8 cellular contexts compared by ENCODE assay signal in the genomic region with DNA sequence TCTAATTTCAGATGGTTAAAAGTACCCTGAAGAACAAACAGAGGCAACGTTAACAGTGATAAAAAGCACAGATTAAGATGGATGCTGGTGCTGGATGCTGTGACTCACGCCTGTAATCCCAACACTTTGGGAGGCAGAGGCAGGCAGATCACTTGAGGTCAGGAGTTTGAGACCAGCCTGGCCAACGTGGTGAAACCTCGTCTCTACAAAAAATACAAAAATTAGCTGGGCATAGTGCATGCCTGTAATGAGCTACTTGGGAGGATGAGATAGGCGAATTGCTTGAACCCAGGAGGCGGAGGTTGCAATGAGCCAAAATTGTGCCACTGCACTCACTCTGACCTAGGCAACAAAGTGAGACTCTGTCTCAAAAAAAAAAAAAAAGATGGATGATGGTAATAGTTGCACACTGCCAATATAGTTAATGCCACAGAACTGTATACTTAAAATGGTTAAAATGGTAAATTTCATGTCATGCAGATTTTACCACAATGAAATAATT. TPM values are rescaled to one million over a fixed set of nuclear protein-coding genes. Genes with fewer than 3 reads are reported as not detected.
DNase-seq lines count a peak whose midpoint lies in the region; ATAC-seq, FAIRE-seq and TF ChIP-seq lines count a peak whose summit lies in the region.
"Not testable (repeated sequence)": the region's sequence is repeated elsewhere in the genome, so short reads cannot be mapped to it uniquely, and the experiment has no call there.

No MANE protein-coding gene starts in this region.

- peak overlapping the region in 1 of 2 experiments; percentile 72; a peak in 2 of 4 replicates for H3K9ac ChIP-seq in K562 (ENCODE audit: insufficient read depth in 1 of 2, low read depth in 2 of 2, low read length in 2 of 2)
- peak overlapping the region; percentile 59 for H3K9ac ChIP-seq in fibroblast of lung (ENCODE audit: insufficient read depth, low read length)
- peak overlapping the region; percentile 90 for H3K9ac ChIP-seq in mesenchymal stem cell (ENCODE audit: low read length)

- not testable (repeated sequence) for H3K18ac ChIP-seq in mesenchymal stem cell (ENCODE audit: low read depth in 1 of 2, low read length in 2 of 2)

- H3K79me2 ChIP-seq in K562 (ENCODE audit: control insufficient read depth, insufficient read depth, low read length) (peaks cover 92% of the 10 kb centered on the region), fibroblast of lung (ENCODE audit: control insufficient read depth, insufficient read depth, low read length) (peaks cover 51% of the 10 kb centered on the region)

- ATAC-seq in activated CD4-positive, alpha-beta T cell treated with anti-CD3 and anti-CD28 coated beads for 36 hours, result not testable (repeated sequence)
- ATAC-seq in K562, result peak; percentile 19; the same call in 2 of the 3 replicates
- peak; percentile 64 for ATAC-seq in aorta (ENCODE audit: low FRiP score)

- not testable (repeated sequence) for H2BK120ac ChIP-seq in mesenchymal stem cell (ENCODE audit: low read depth, low read length)

- peak overlapping the region; percentile 88 for H3K27ac ChIP-seq in K562 (ENCODE audit: extremely low read depth, low read depth, low read length)
- peak overlapping the region; percentile 96 for H3K27ac ChIP-seq in fibroblast of lung (ENCODE audit: insufficient read depth, low read length)
- H3K27ac ChIP-seq in mesenchymal stem cell (ENCODE audit: low read length, poor library complexity, severe bottlenecking), result peak overlapping the region; percentile 99
- H3K27ac ChIP-seq in aorta (ENCODE audit: low read depth in 1 of 2, low read length in 2 of 2), result peak overlapping the region; percentile 87 to 98

- peak overlapping the region in 1 of 2 experiments; percentile 32 for H3K4ac ChIP-seq in mesenchymal stem cell (ENCODE audit: low read depth in 1 of 2, low read length in 2 of 2)

- H3K27me3 ChIP-seq in K562 (ENCODE audit: control insufficient read depth in 2 of 2, insufficient read depth in 2 of 2, low read length in 2 of 2); fibroblast of lung (ENCODE audit: control insufficient read depth, insufficient read depth, low read length); mesenchymal stem cell (ENCODE audit: control insufficient read depth in 1 of 2, insufficient read depth in 1 of 2, low read length in 2 of 2); aorta (ENCODE audit: control insufficient read depth in 1 of 2, insufficient read depth in 2 of 2, low read length in 1 of 2): not testable (repeated sequence)

- H4K8ac ChIP-seq in mesenchymal stem cell (ENCODE audit: low read length), result not testable (repeated sequence)

- not testable (repeated sequence) for H4K20me1 ChIP-seq in K562 (replicated peaks; ENCODE audit: control insufficient read depth, insufficient read depth, low read length); fibroblast of lung (ENCODE audit: control insufficient read depth, extremely low read depth, insufficient read depth, low read length)

- in situ Hi-C loops in K562 (cut with MboI), result not testable (repeated sequence)

- H3K9me3 ChIP-seq in K562 (replicated peaks; ENCODE audit: control insufficient read depth, insufficient read depth, low read depth, low read length); fibroblast of lung (ENCODE audit: control insufficient read depth, insufficient read depth, low read depth, low read length); mesenchymal stem cell (ENCODE audit: control insufficient read depth, low read length); aorta (ENCODE audit: control insufficient read depth, low read length): not testable (repeated sequence)

- H3K4me1 ChIP-seq in K562 (replicated peaks in 1 of 2; ENCODE audit: control insufficient read depth in 2 of 2, insufficient read depth in 2 of 2, low read length in 2 of 2), result peaks cover 40 to 57% of the 10 kb centered on the region in 2 experiments
- H3K4me1 ChIP-seq in fibroblast of lung (ENCODE audit: control insufficient read depth, extremely low read depth, insufficient read depth, low read length); mesenchymal stem cell (ENCODE audit: control insufficient read depth, insufficient read depth, low read depth, low read length); aorta (ENCODE audit: control insufficient read depth in 1 of 2, insufficient read depth in 2 of 2, low read length in 2 of 2): not testable (repeated sequence)

- H3K9me1 ChIP-seq in K562 (ENCODE audit: control insufficient read depth, insufficient read depth, low read length), result not testable (repeated sequence)

- H3K23ac ChIP-seq in mesenchymal stem cell (ENCODE audit: low read length in 2 of 2), result not testable (repeated sequence)

- peaks cover 13% of the 10 kb centered on the region for H3K79me1 ChIP-seq in mesenchymal stem cell (replicated peaks; ENCODE audit: low read length, poor library complexity, severe bottlenecking)

- not testable (repeated sequence) for BruUV-seq in K562 (replicated peaks; lab: Mats Ljungman, UMichigan)

- not testable (repeated sequence) for TF ChIP-seq CTCF in NB4 (IDR thresholded peaks at IDR 0.05; ENCODE audit: low read depth, low read length); K562 (IDR thresholded peaks at IDR 0.05 in 2 of 3, conservative IDR thresholded peaks at IDR 0.05 in 1 of 3; ENCODE audit: insufficient read depth in 2 of 3, low read depth in 1 of 3, low read length in 3 of 3); fibroblast of lung (conservative IDR thresholded peaks at IDR 0.05 in 1 of 2, IDR thresholded peaks at IDR 0.05 in 1 of 2; ENCODE audit: low read depth in 1 of 2, low read length in 2 of 2)

- TF ChIP-seq RAD21 in K562 (CRISPR knock-in tag; conservative IDR thresholded peaks at IDR 0.05 in 1 of 2, IDR thresholded peaks at IDR 0.05 in 1 of 2), result not testable (repeated sequence)

- not testable (repeated sequence) for H3K4me3 Mint-ChIP-seq in activated CD4-positive, alpha-beta T cell treated with anti-CD3 and anti-CD28 coated beads for 36 hours

- H3K4me1 Mint-ChIP-seq in activated CD4-positive, alpha-beta T cell treated with anti-CD3 and anti-CD28 coated beads for 36 hours, result peaks cover 58% of the 10 kb centered on the region

- not testable (repeated sequence) for H2BK15ac ChIP-seq in mesenchymal stem cell (ENCODE audit: low read depth, poor library complexity, severe bottlenecking)

- peak overlapping the region; percentile 33 for H2AK5ac ChIP-seq in mesenchymal stem cell (ENCODE audit: low read length, severe bottlenecking)

- not testable (repeated sequence) for H3K14ac ChIP-seq in mesenchymal stem cell (ENCODE audit: low read length in 2 of 2)

- H3K9me3 Mint-ChIP-seq in activated CD4-positive, alpha-beta T cell treated with anti-CD3 and anti-CD28 coated beads for 36 hours (ENCODE audit: low read depth), result not testable (repeated sequence)

- H3K27ac Mint-ChIP-seq in activated CD4-positive, alpha-beta T cell treated with anti-CD3 and anti-CD28 coated beads for 36 hours, result peak overlapping the region; percentile 90

- not testable (repeated sequence) for H2AFZ ChIP-seq in K562 (ENCODE audit: low read depth, low read length); fibroblast of lung (ENCODE audit: low read length); mesenchymal stem cell (ENCODE audit: low read depth, low read length)

- H3K4me2 ChIP-seq in K562 (ENCODE audit: insufficient read depth, low read length) (peak overlapping the region; percentile 90), fibroblast of lung (ENCODE audit: extremely low read depth, insufficient read depth, low read length) (peak overlapping the region; percentile 94), mesenchymal stem cell (ENCODE audit: low read length, poor library complexity, severe bottlenecking) (peak overlapping the region; percentile 57)

- H3K4me3 ChIP-seq in NB4 (ENCODE audit: low read depth, low read length) (peak overlapping the region; percentile 47), K562 (peak overlapping the region; percentile 22; the same call in 1 of the 2 replicates), fibroblast of lung (replicated peaks in 1 of 4; ENCODE audit: control extremely low read depth in 1 of 4, insufficient read depth in 1 of 4, low read depth in 3 of 4, low read length in 4 of 4) (peak overlapping the region in 3 of 4 experiments; percentile 16 to 64 (median 45)), mesenchymal stem cell (ENCODE audit: insufficient read depth in 1 of 2, low read depth in 1 of 2, low read length in 2 of 2) (peak overlapping the region in 1 of 2 experiments; percentile 79), skeletal muscle cell (ENCODE audit: low read depth, low read length) (peak overlapping the region; percentile 44)
- not testable (repeated sequence) for H3K4me3 ChIP-seq in aorta (ENCODE audit: low read length in 2 of 2)

- POLR2A ChIA-PET in activated CD4-positive, alpha-beta T cell treated with anti-CD3 and anti-CD28 coated beads for 36 hours (lab: Charles Lee), result interaction anchor here (0.7 to 1.8 kb wide), 2 partner anchors 14 to 418 kb away, joined by 3 to 14 read pairs; no protein-coding TSS in a partner anchor
- POLR2A ChIA-PET in K562 (lab: Yijun Ruan, JAX), result interaction anchor here (0.9 to 2.4 kb wide), 8 partner anchors 7 to 99 kb away, joined by 3 to 14 read pairs (median 5); a partner anchor contains a TSS

- H2BK12ac ChIP-seq in mesenchymal stem cell (ENCODE audit: low read length in 2 of 2), result not testable (repeated sequence)

- H4K91ac ChIP-seq in mesenchymal stem cell (ENCODE audit: low read length), result not testable (repeated sequence)

- peaks cover 16% of the 10 kb centered on the region for H3K36me3 Mint-ChIP-seq in activated CD4-positive, alpha-beta T cell treated with anti-CD3 and anti-CD28 coated beads for 36 hours (ENCODE audit: low read depth)

- not testable (repeated sequence) for TF ChIP-seq POLR2A in NB4 (IDR thresholded peaks at IDR 0.05; ENCODE audit: extremely low read depth, insufficient read length); K562 (conservative IDR thresholded peaks at IDR 0.05)

- 30% methylated on average over 6 of the region's 6 CpGs for WGBS in K562 (ENCODE audit: insufficient coverage, low coverage, missing lambda C conversion rate)
- 51% methylated on average over 5 of the region's 6 CpGs for WGBS in mesenchymal stem cell
- 26 to 27% methylated on average over 6 of the region's 6 CpGs for WGBS in aorta, 2 donors

- intact Hi-C loops in activated CD4-positive, alpha-beta T cell treated with anti-CD3 and anti-CD28 coated beads for 36 hours (cut with DNase I, micrococcal nuclease), result loop anchor here in 1 of 2 experiments (10.0 kb wide), 1 partner anchor 227 kb away; a partner anchor contains a TSS
- intact Hi-C loops in K562 (cut with micrococcal nuclease) (loop anchor here (5.0 kb wide), 1 partner anchor 134 kb away; a partner anchor contains a TSS), aorta (cut with DNase I) (loop anchor here in 1 of 2 donors (5.0 kb wide), 1 partner anchor 39 kb away; a partner anchor contains a TSS)

- DNase-seq in ELR (ENCODE audit: low read depth) (peak; percentile 64), K562 (ENCODE audit: extremely low read depth in 1 of 4, low spot score in 3 of 4) (peak in 2 of 4 experiments; percentile 28 to 38), fibroblast of lung (ENCODE audit: low read depth in 2 of 2) (peak in 1 of 2 donors; percentile 52)
- DNase-seq in NB4 (ENCODE audit: low read depth); activated CD4-positive, alpha-beta T cell treated with anti-CD3 and anti-CD28 coated beads for 36 hours; mesenchymal stem cell; skeletal muscle cell (ENCODE audit: low read depth); aorta: not testable (repeated sequence)

- CTCF ChIA-PET in activated CD4-positive, alpha-beta T cell treated with anti-CD3 and anti-CD28 coated beads for 36 hours (lab: Charles Lee), result interaction anchor here (2.5 kb wide), 1 partner anchor 14 kb away, joined by 15 read pairs; no protein-coding TSS in a partner anchor
- CTCF ChIA-PET in K562 (lab: Yijun Ruan, JAX; ENCODE audit: low intra/inter-chr PET ratio), result interaction anchor here (0.5 to 0.7 kb wide), 2 partner anchors 17 to 409 kb away, joined by 3 to 6 read pairs; a partner anchor contains a TSS

- not testable (repeated sequence) for TF ChIP-seq EP300 in K562 (IDR thresholded peaks at IDR 0.05; ENCODE audit: low read length)

- not testable (repeated sequence) for H3K27me3 Mint-ChIP-seq in activated CD4-positive, alpha-beta T cell treated with anti-CD3 and anti-CD28 coated beads for 36 hours

- not testable (repeated sequence) for FAIRE-seq in K562 (lab: Jason Lieb, UNC)

- peaks cover 21% of the 10 kb centered on the region for H3K36me3 ChIP-seq in K562 (ENCODE audit: control insufficient read depth, insufficient read depth, low read length)
- H3K36me3 ChIP-seq in fibroblast of lung (ENCODE audit: control insufficient read depth, insufficient read depth, low read length); aorta (ENCODE audit: control insufficient read depth in 1 of 2, insufficient read depth in 2 of 2, low read length in 1 of 2): not testable (repeated sequence)
- peaks cover 5 to 13% of the 10 kb centered on the region in 2 experiments for H3K36me3 ChIP-seq in mesenchymal stem cell (ENCODE audit: control insufficient read depth in 1 of 2, insufficient read depth in 2 of 2, low read depth in 1 of 2, low read length in 2 of 2)

- not testable (repeated sequence) for H2BK5ac ChIP-seq in mesenchymal stem cell (ENCODE audit: low read depth, low read length, poor library complexity, severe bottlenecking)

RNA-seq across cellular contexts. Expression of a gene that starts 38.5 kb away (rescaled TPM):
- 10 to 100 TPM; 56.2 to 66.9 TPM for total RNA-seq in activated CD4-positive, alpha-beta T cell treated with anti-CD3 and anti-CD28 coated beads for 36 hours
- total RNA-seq in K562 (2011; cell fraction: chromatin; rRNA removed; ENCODE audit: low replicate concordance), result 46.7 and 47.2 TPM in 2 replicates
- 30.2 and 32.0 TPM in 2 replicates for total RNA-seq in K562 (2011; cell fraction: nucleolus; rRNA removed)
- total RNA-seq in K562 (2011; cell fraction: nucleoplasm; rRNA removed), result 38.8 and 48.2 TPM in 2 replicates
- total RNA-seq in K562 (2014; rRNA removed), result 35.7 and 44.7 TPM in 2 replicates
- 54.9 and 57.6 TPM in 2 replicates for total RNA-seq in K562 (2014; rRNA removed; fragmentation: Illumina TruSeq; extraction: Trizol)
- total RNA-seq in K562 (2015; rRNA removed; fragmentation: Illumina TruSeq; extraction: Trizol), result 53.4 and 55.0 TPM in 2 replicates
- 74.5 and 78.9 TPM in 2 replicates for total RNA-seq in K562 (2021)
- 62.1 and 66.1 TPM in 2 replicates for polyA plus RNA-seq in K562 (2011; rRNA removed)
- 53.1 and 62.6 TPM in 2 replicates for polyA plus RNA-seq in K562 (2011; cell fraction: cytosol; rRNA removed)
- polyA plus RNA-seq in K562 (2011; cell fraction: nucleus; rRNA removed), result 26.0 and 30.3 TPM in 2 replicates
- 75.6 and 76.6 TPM in 2 replicates for polyA plus RNA-seq in K562 (2012)
- polyA plus RNA-seq in K562 (2014; fragmentation: Illumina TruSeq; extraction: Trizol), result 70.0 and 74.7 TPM in 2 replicates
- 10 to 100 TPM; 24.9 to 30.7 TPM for polyA plus RNA-seq in K562 (2014; fragmentation: Nextera tagmentation; extraction: Ambion mirVana)
- polyA plus RNA-seq in K562 (2014; rRNA removed), result 42.8 and 44.2 TPM in 2 replicates
- 88.9 and 93.9 TPM in 2 replicates for polyA minus RNA-seq in K562 (2011; rRNA and poly(A)+ RNA removed)
- 48.1 and 57.5 TPM in 2 replicates for polyA minus RNA-seq in K562 (2011; cell fraction: cytosol; rRNA and poly(A)+ RNA removed)
- 12.9 and 20.4 TPM in 2 replicates for polyA minus RNA-seq in K562 (2011; cell fraction: nucleus; rRNA and poly(A)+ RNA removed)
- 51.6 and 60.1 TPM in 2 replicates for total RNA-seq in fibroblast of lung
- 44.1 and 49.9 TPM in 2 replicates for polyA plus RNA-seq in fibroblast of lung
- 46.5 and 48.2 TPM in 2 replicates for polyA plus RNA-seq in fibroblast of lung (2012)
- polyA minus RNA-seq in fibroblast of lung (ENCODE audit: low replicate concordance), result 90.4 and 90.6 TPM in 2 replicates
- polyA plus RNA-seq in mesenchymal stem cell (2013, experiment 1 of 2), result 36.6 TPM
- polyA plus RNA-seq in mesenchymal stem cell (2013, experiment 2 of 2), result 37.6 TPM
- total RNA-seq in aorta, result 10 to 100 TPM; 69.7 to 76.6 TPM
- polyA plus RNA-seq in aorta, result 10 to 100 TPM; 46.7 to 62.2 TPM
